ENCODE assay signal across 8 cellular contexts in genomic region chr1:243253927-243254232, GRCh38. TPM values are rescaled to one million over a fixed set of nuclear protein-coding genes. Genes with fewer than 3 reads are reported as not detected.
A peak's percentile ranks its signal among the peaks of the same experiment; 100 is the strongest.
DNase-seq lines count a peak whose midpoint lies in the region; ATAC-seq, FAIRE-seq and TF ChIP-seq lines count a peak whose summit lies in the region.

No MANE protein-coding gene starts in this region.

- WGBS in HUES64: 2% methylated on average over 4 of the region's 4 CpGs

- peaks cover 46% of the 10 kb centered on the region for H3K4me1 ChIP-seq in HUES64 (ENCODE audit: insufficient read depth, low read length)
- peaks cover 22% of the 10 kb centered on the region for H3K4me1 ChIP-seq in muscle layer of colon (ENCODE audit: insufficient read depth, low read length)

- H3K4me1 Mint-ChIP-seq in CD14-positive monocyte: peaks cover 38% of the 10 kb centered on the region

- DNase-seq in CD14-positive monocyte (ENCODE audit: low spot score): no peak
- peak; percentile 22 for DNase-seq in bronchial epithelial cell (ENCODE audit: low read depth)
- DNase-seq in activated effector memory CD4-positive, alpha-beta T cell treated with anti-CD3 and anti-CD28 coated beads, Interleukin-2, amount 50 U/mL, for 16 hours: no peak
- no peak for DNase-seq in epidermal melanocyte (ENCODE audit: insufficient read length, low spot score)

- peak overlapping the region; percentile 89 to 99 (median 98) for H3K27ac Mint-ChIP-seq in CD14-positive monocyte

- no peaks in the 10 kb centered on the region for H3K27me3 Mint-ChIP-seq in CD14-positive monocyte (ENCODE audit: low read depth in 3 of 3)

- ATAC-seq in GM18867 (IDR thresholded peaks at IDR 0.05; ENCODE audit: unreplicated experiment): no peak
- ATAC-seq in GM18861 (IDR thresholded peaks at IDR 0.05; ENCODE audit: unreplicated experiment): no peak

- H3K9ac ChIP-seq in HUES64 (ENCODE audit: low read depth, low read length) (peak overlapping the region; percentile 90; the same call in 1 of the 2 replicates), muscle layer of colon (ENCODE audit: low read length) (peak overlapping the region; percentile 49)

- peak overlapping the region; percentile 88 for H3K4me3 ChIP-seq in HUES64 (ENCODE audit: low read length)
- peak overlapping the region; percentile 60 for H3K4me3 ChIP-seq in bronchial epithelial cell (ENCODE audit: low read depth, low read length)
- H3K4me3 ChIP-seq in muscle layer of colon (ENCODE audit: low read depth in 1 of 2, low read length in 2 of 2): peak overlapping the region; percentile 84 to 89

- H3K27ac ChIP-seq in HUES64 (ENCODE audit: low read depth, low read length) (peak overlapping the region; percentile 88; the same call in 1 of the 2 replicates), muscle layer of colon (ENCODE audit: low read depth, low read length) (peak overlapping the region; percentile 78)

- H3K9me3 Mint-ChIP-seq in CD14-positive monocyte: peaks cover 0 to 2% (median 0%) of the 10 kb centered on the region in 7 donors

- H3K9me3 ChIP-seq in HUES64 (ENCODE audit: insufficient read depth, low read depth, low read length) (no peaks in the 10 kb centered on the region), muscle layer of colon (ENCODE audit: low read length) (no peaks in the 10 kb centered on the region)

- H3K36me3 ChIP-seq in HUES64 (ENCODE audit: insufficient read depth, low read length) (no peaks in the 10 kb centered on the region), bronchial epithelial cell (ENCODE audit: control insufficient read depth, insufficient read depth, low read length) (no peaks in the 10 kb centered on the region), muscle layer of colon (ENCODE audit: insufficient read depth, low read length) (no peaks in the 10 kb centered on the region)

- intact Hi-C loops in CD14-positive monocyte (cut with micrococcal nuclease): loop anchor here in 1 of 2 donors (1.0 to 5.0 kb wide), 2 partner anchors 9 to 33 kb away; no protein-coding TSS in a partner anchor

- no peak for FAIRE-seq in bronchial epithelial cell (lab: Jason Lieb, UNC)

- peaks cover 5 to 7% of the 10 kb centered on the region in 2 donors for H3K36me3 Mint-ChIP-seq in CD14-positive monocyte

- H3K4me3 Mint-ChIP-seq in CD14-positive monocyte: peak overlapping the region; percentile 97 to 99

- TF ChIP-seq CTCF in CD14-positive monocyte (IDR thresholded peaks at IDR 0.05): no peak
- TF ChIP-seq CTCF in bronchial epithelial cell (IDR thresholded peaks at IDR 0.05; ENCODE audit: insufficient read depth, low read length, severe bottlenecking): no peak

- H3K27me3 ChIP-seq in HUES64 (ENCODE audit: insufficient read depth, low read length): no peaks in the 10 kb centered on the region
- no peaks in the 10 kb centered on the region for H3K27me3 ChIP-seq in bronchial epithelial cell (ENCODE audit: control insufficient read depth, insufficient read depth, low read length)
- no peaks in the 10 kb centered on the region for H3K27me3 ChIP-seq in muscle layer of colon (ENCODE audit: control insufficient read depth in 1 of 2, insufficient read depth in 2 of 2, low read length in 2 of 2)

RNA-seq across cellular contexts. Expression of gene CEP170, which starts 1.2 kb away (rescaled TPM):
- polyA plus RNA-seq in CD14-positive monocyte: 10 to 100 TPM; 13.7 to 17.4 TPM
- polyA plus RNA-seq in HUES64 (2013, experiment 1 of 2): 48.2 TPM
- polyA plus RNA-seq in HUES64 (2013, experiment 2 of 2): 49.6 TPM
- 20.7 and 21.6 TPM in 2 replicates for total RNA-seq in bronchial epithelial cell

RNA-seq across cellular contexts. Expression of gene SDCCAG8, which starts 2.0 kb away (rescaled TPM):
- polyA plus RNA-seq in CD14-positive monocyte: 10 to 100 TPM; 33.2 to 34.4 TPM
- polyA plus RNA-seq in HUES64 (2013, experiment 1 of 2): 5.9 TPM
- 8.8 TPM for polyA plus RNA-seq in HUES64 (2013, experiment 2 of 2)
- 32.4 and 42.6 TPM in 2 replicates for total RNA-seq in bronchial epithelial cell
